Comparison of ENCODE assay signal across 8 cellular contexts in genomic region chr17:75515229-75515522, GRCh38. TPM values are rescaled to one million over a fixed set of nuclear protein-coding genes. Genes with fewer than 3 reads are reported as not detected.
A peak's percentile ranks its signal among the peaks of the same experiment; 100 is the strongest.
DNase-seq lines count a peak whose midpoint lies in the region; ATAC-seq and TF ChIP-seq lines count a peak whose summit lies in the region.

No MANE protein-coding gene starts in this region.

- no peak for ATAC-seq in right lobe of liver

- DNase-seq in activated T-cell treated with anti-CD3 and anti-CD28 coated beads, Interleukin-2, amount 50 U/mL, for 24 hours: no peak
- DNase-seq in activated T-cell treated with anti-CD3 and anti-CD28 coated beads, Interleukin-2, amount 50 U/mL, for 1 hour: no peak
- DNase-seq in right lobe of liver (no peak), transverse colon (no peak), GM10248 (ENCODE audit: extremely low spot score) (no peak), NCI-H226 (no peak), COR-L47 (lab: John Stamatoyannopoulos, UW) (no peak)

- H3K27me3 ChIP-seq in right lobe of liver (no peaks in the 10 kb centered on the region), transverse colon (no peaks in the 10 kb centered on the region)

- peak overlapping the region; percentile 87 to 93 (median 91) for H3K4me3 ChIP-seq in right lobe of liver
- H3K4me3 ChIP-seq in transverse colon: peak overlapping the region; percentile 73 to 96 (median 92)

- H3K27me3 Mint-ChIP-seq in activated T-cell treated with anti-CD3 and anti-CD28 coated beads, Interleukin-2, amount 50 U/mL, for 24 hours: peaks cover 3% of the 10 kb centered on the region

- TF ChIP-seq CTCF in right lobe of liver (IDR thresholded peaks at IDR 0.05): no peak
- TF ChIP-seq CTCF in transverse colon (IDR thresholded peaks at IDR 0.05): no peak
- TF ChIP-seq CTCF in GM10248 (IDR thresholded peaks at IDR 0.05; ENCODE audit: control extremely low read depth, extremely low read depth, low read depth, missing control alignments): no peak

- CTCF ChIA-PET in GM10248 (lab: Yijun Ruan, JAX): interaction anchor here (1.7 kb wide), 1 partner anchor 244 kb away, joined by 3 read pairs; the partner anchor contains the start of gene MIF4GD

- WGBS in right lobe of liver (ENCODE audit: insufficient coverage, low coverage, low lambda C conversion rate, missing lambda C conversion rate): 0% methylated on average over 1 of the region's 29 CpGs
- WGBS in transverse colon (ENCODE audit: low coverage in 1 of 2), 2 donors: 1% methylated on average over 23 of the region's 29 CpGs; no CpG with 5 or more reads in 1 of the 2 donors

- intact Hi-C loops in right lobe of liver (cut with DNase I): loop anchor here in 1 of 2 donors (5.0 kb wide), 1 partner anchor 72 kb away; the partner anchor contains the start of gene MYO15B
- intact Hi-C loops in transverse colon (cut with DNase I; ENCODE audit: low total_unique reads): no loop called here

- peaks cover 26% of the 10 kb centered on the region for H3K4me1 Mint-ChIP-seq in activated T-cell treated with anti-CD3 and anti-CD28 coated beads, Interleukin-2, amount 50 U/mL, for 24 hours (ENCODE audit: low read depth)

- in situ Hi-C loops in transverse colon (cut with MboI; ENCODE audit: low pct_ligation_motif_present in 1 of 4, low pct_unique_long_range_greater_than_20kb in 1 of 4, low sequenced_read_pairs in 3 of 4): loop anchor here in 1 of 4 donors (10.0 kb wide), 1 partner anchor 90 kb away; no protein-coding TSS in a partner anchor

- H3K9me3 ChIP-seq in right lobe of liver (no peaks in the 10 kb centered on the region), transverse colon (no peaks in the 10 kb centered on the region)

- no peak for TF ChIP-seq EP300 in transverse colon (IDR thresholded peaks at IDR 0.05; ENCODE audit: low read depth)

- H3K27ac Mint-ChIP-seq in activated T-cell treated with anti-CD3 and anti-CD28 coated beads, Interleukin-2, amount 50 U/mL, for 24 hours: no peak overlapping the region

- peaks cover 27% of the 10 kb centered on the region for H3K36me3 Mint-ChIP-seq in activated T-cell treated with anti-CD3 and anti-CD28 coated beads, Interleukin-2, amount 50 U/mL, for 24 hours (ENCODE audit: low read depth)

- H3K27ac ChIP-seq in angular gyrus (ENCODE audit: low read depth, low read length): peak overlapping the region; percentile 82
- H3K27ac ChIP-seq in right lobe of liver: peak overlapping the region; percentile 9 to 73 (median 62)
- peak overlapping the region; percentile 87 to 93 (median 90) for H3K27ac ChIP-seq in transverse colon

- H3K36me3 ChIP-seq in right lobe of liver (no peaks in the 10 kb centered on the region), transverse colon (no peaks in the 10 kb centered on the region)

- POLR2A ChIA-PET in GM10248 (lab: Yijun Ruan, JAX): no interaction called here

- H3K4me1 ChIP-seq in right lobe of liver (peaks cover 0 to 28% (median 9%) of the 10 kb centered on the region in 4 donors), transverse colon (peaks cover 22 to 57% (median 42%) of the 10 kb centered on the region in 4 donors)

- peak; percentile 22 for TF ChIP-seq POLR2A in right lobe of liver (IDR thresholded peaks at IDR 0.05)
- TF ChIP-seq POLR2A in transverse colon (IDR thresholded peaks at IDR 0.05): no peak

- H3K9me3 Mint-ChIP-seq in activated T-cell treated with anti-CD3 and anti-CD28 coated beads, Interleukin-2, amount 50 U/mL, for 24 hours: no peaks in the 10 kb centered on the region

- peak overlapping the region; percentile 79 for H3K4me3 Mint-ChIP-seq in activated T-cell treated with anti-CD3 and anti-CD28 coated beads, Interleukin-2, amount 50 U/mL, for 24 hours

RNA-seq across cellular contexts. Expression of gene CASKIN2, which starts 0.2 kb away (rescaled TPM):
- total RNA-seq in right lobe of liver: 10 to 100 TPM in 4 of 6 experiments, 1 to 10 TPM in 2; 9.0 to 26.0 (median 12.0) TPM
- total RNA-seq in transverse colon: 100 to 1,000 TPM in 1 of 4 donors, 10 to 100 TPM in 3; 16.5 to 128 (median 24.8) TPM

RNA-seq across cellular contexts. Expression of gene TSEN54, which starts 1.2 kb away (rescaled TPM):
- total RNA-seq in right lobe of liver (10 to 100 TPM in 4 of 6 experiments, 1 to 10 TPM in 2; 8.5 to 13.6 (median 10.2) TPM), transverse colon (100 to 1,000 TPM in 1 of 4 donors, 10 to 100 TPM in 3; 36.6 to 105 (median 61.2) TPM)

RNA-seq across cellular contexts. Expression of gene LLGL2, which starts 10.3 kb away (rescaled TPM):
- 10 to 100 TPM; 32.8 to 71.4 (median 44.6) TPM for total RNA-seq in right lobe of liver
- total RNA-seq in transverse colon: 1,000 to 10,000 TPM in 1 of 4 donors, 100 to 1,000 TPM in 3; 326 to 1,573 (median 641) TPM

RNA-seq across cellular contexts. Expression of gene TMEM94, which starts 58.7 kb away (rescaled TPM):
- total RNA-seq in right lobe of liver (10 to 100 TPM; 24.2 to 47.1 (median 29.6) TPM), transverse colon (100 to 1,000 TPM; 128 to 708 (median 280) TPM)

Comparison
In these comparisons a context has a peak if more than half of its experiments do, and no peak if none do; other contexts are left out.
1. RNA of gene LLGL2, which starts 10.3 kb away (total RNA-seq): 326 to 1,573 TPM in transverse colon; 32.8 to 71.4 TPM in right lobe of liver; every median in the first group is over 4 times any median in the second.
2. Peak in every context shown above with its lines, with median percentiles within 50 percentile points of each other: H3K27ac ChIP-seq.